In genomic region chr6:155253337-155253736, GRCh38 we compare ENCODE assay signal across 1 cellular context.
TF ChIP-seq lines count a peak whose summit lies in the region.

No MANE protein-coding gene starts in this region.

TF ChIP-seq in SK-N-SH treated with all-trans-retinoic acid at 6 μM for 48 hours, 23 proteins besides CTCF, POLR2A, EP300 and RAD21 (continued from another document):
- TF ChIP-seq GLIS3 (CRISPR knock-in tag; IDR thresholded peaks at IDR 0.05) (no peak), ZFP3 (CRISPR knock-in tag; IDR thresholded peaks at IDR 0.05) (no peak), ZNF70 (CRISPR knock-in tag; IDR thresholded peaks at IDR 0.05) (no peak), CSDC2 (CRISPR knock-in tag; IDR thresholded peaks at IDR 0.05) (no peak), TSHZ2 (CRISPR knock-in tag; IDR thresholded peaks at IDR 0.05) (no peak), ZFP30 (CRISPR knock-in tag; IDR thresholded peaks at IDR 0.05) (no peak), TOX (CRISPR knock-in tag; IDR thresholded peaks at IDR 0.05; ENCODE audit: borderline replicate concordance) (no peak), ZC3H10 (CRISPR knock-in tag; IDR thresholded peaks at IDR 0.05) (no peak), ZNF565 (CRISPR knock-in tag; conservative IDR thresholded peaks at IDR 0.05; ENCODE audit: low read depth) (no peak), ISL1 (CRISPR knock-in tag; IDR thresholded peaks at IDR 0.05) (no peak), ZNF8 (CRISPR knock-in tag; IDR thresholded peaks at IDR 0.05) (no peak)
- TF ChIP-seq, protein P1, sequence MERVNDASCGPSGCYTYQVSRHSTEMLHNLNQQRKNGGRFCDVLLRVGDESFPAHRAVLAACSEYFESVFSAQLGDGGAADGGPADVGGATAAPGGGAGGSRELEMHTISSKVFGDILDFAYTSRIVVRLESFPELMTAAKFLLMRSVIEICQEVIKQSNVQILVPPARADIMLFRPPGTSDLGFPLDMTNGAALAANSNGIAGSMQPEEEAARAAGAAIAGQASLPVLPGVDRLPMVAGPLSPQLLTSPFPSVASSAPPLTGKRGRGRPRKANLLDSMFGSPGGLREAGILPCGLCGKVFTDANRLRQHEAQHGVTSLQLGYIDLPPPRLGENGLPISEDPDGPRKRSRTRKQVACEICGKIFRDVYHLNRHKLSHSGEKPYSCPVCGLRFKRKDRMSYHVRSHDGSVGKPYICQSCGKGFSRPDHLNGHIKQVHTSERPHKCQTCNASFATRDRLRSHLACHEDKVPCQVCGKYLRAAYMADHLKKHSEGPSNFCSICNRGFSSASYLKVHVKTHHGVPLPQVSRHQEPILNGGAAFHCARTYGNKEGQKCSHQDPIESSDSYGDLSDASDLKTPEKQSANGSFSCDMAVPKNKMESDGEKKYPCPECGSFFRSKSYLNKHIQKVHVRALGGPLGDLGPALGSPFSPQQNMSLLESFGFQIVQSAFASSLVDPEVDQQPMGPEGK (CRISPR knock-in tag; IDR thresholded peaks at IDR 0.05; ENCODE audit: borderline replicate concordance), result no peak
- TF ChIP-seq, protein P2, sequence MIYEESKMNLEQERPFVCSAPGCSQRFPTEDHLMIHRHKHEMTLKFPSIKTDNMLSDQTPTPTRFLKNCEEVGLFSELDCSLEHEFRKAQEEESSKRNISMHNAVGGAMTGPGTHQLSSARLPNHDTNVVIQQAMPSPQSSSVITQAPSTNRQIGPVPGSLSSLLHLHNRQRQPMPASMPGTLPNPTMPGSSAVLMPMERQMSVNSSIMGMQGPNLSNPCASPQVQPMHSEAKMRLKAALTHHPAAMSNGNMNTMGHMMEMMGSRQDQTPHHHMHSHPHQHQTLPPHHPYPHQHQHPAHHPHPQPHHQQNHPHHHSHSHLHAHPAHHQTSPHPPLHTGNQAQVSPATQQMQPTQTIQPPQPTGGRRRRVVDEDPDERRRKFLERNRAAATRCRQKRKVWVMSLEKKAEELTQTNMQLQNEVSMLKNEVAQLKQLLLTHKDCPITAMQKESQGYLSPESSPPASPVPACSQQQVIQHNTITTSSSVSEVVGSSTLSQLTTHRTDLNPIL (CRISPR knock-in tag; IDR thresholded peaks at IDR 0.05; ENCODE audit: low read depth), result no peak
TF ChIP-seq in SK-N-SH treated with all-trans-retinoic acid at 6 μM for 48 hours: peak in this region for 0.
